Comparison of ENCODE assay signal across 35 cellular contexts in the genomic region with DNA sequence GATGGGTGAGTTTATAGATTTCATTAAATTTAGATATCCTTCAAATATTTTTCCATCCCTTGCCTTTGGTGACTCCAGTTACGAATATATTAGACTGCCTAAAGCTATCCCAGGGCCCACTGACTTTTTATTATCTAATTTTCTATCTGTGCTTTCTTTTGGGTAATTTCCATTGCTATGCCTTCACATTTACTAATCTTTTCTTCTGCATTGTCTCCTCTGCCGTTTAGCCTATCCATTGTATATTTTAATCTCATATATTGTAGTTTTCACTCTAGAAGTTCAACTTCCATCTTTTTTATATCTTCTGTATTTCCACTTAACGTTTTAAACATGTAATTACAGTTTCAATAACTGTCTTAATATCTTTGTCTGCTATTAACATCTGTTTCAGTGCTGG.
"Had no signal": no experiment of that assay in that cellular context is flagged by ENCODE, and none has a peak within 500 bp of the region (broad histone marks: within the 10 kb centered on the region; RNA-seq: fewer than 3 reads in every experiment).

No MANE protein-coding gene starts in this region.

- H3K36me3 ChIP-seq: MG63 had no signal

- H3K27ac ChIP-seq: KMS-11 had no signal

- H3K4me3 ChIP-seq: MG63 had no signal

- H3K27me3 ChIP-seq: MG63 had no signal

- DNase-seq: Karpas-422, Kasumi-1, MG63, MM.1S, MV-4-11, NCI-H1048, NCI-H1092, NCI-H1092 treated with DMSO at 0.1 percent for 48 hours, NCI-H1105, NCI-H1105 treated with DMSO at 0.1 percent for 48 hours, NCI-H1417, NCI-H1417 treated with DMSO at 0.1 percent for 48 hours, NCI-H1436, NCI-H1436 treated with DMSO at 0.1 percent for 48 hours, NCI-H146, NCI-H1694, NCI-H1694 treated with DMSO at 0.1 percent for 48 hours, NCI-H187, NCI-H187 treated with DMSO at 0.1 percent for 48 hours, NCI-H1930, NCI-H2029, NCI-H2029 treated with DMSO at 0.1 percent for 48 hours, NCI-H2081, NCI-H2081 treated with DMSO at 0.1 percent for 48 hours, NCI-H2107, NCI-H2171, NCI-H2171 treated with DMSO at 0.1 percent for 48 hours, NCI-H2227 treated with DMSO at 0.1 percent for 48 hours, NCI-H226, NCI-H345, NCI-H446, NCI-H446 treated with DMSO at 0.1 percent for 48 hours, NCI-H510A, NCI-H510A treated with DMSO at 0.1 percent for 48 hours had no signal

- H3K9ac ChIP-seq: KMS-11 had no signal

- H3K4me2 ChIP-seq: KMS-11 had no signal

- H3K9me3 ChIP-seq: MG63 had no signal
